Comparison of ENCODE assay signal across 1 cellular context in the genomic region with DNA sequence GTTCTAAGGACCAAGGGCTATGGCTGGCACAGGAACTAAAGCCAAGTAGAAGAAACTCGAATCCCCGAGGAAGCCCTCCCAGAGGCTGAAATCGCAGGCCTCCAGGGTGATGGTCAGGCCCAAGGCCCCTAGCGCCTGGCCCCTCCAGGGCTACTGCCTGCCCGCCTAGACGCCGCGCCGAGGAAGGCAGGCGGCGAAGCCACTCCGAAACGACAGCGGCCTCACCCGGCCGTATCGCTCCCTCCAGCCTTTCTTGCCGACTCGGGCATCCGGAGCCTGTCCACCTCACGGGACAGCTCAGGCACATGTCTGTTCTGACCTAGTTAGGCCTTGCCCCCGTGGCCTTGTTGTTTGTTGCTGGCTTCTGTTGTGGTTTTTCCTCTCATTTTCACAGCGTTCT.
TF ChIP-seq lines count a peak whose summit lies in the region.

No MANE protein-coding gene starts in this region.

TF ChIP-seq in H1, 55 proteins besides CTCF, POLR2A, EP300 and RAD21:
- TF ChIP-seq CBX8 (IDR thresholded peaks at IDR 0.05; ENCODE audit: borderline replicate concordance, low read depth, low read length) (no peak), SUZ12 (IDR thresholded peaks at IDR 0.05; ENCODE audit: low read length) (no peak), TBP (IDR thresholded peaks at IDR 0.05; ENCODE audit: low read depth, low read length) (no peak), KDM4A (IDR thresholded peaks at IDR 0.05; ENCODE audit: low read depth, low read length, severe bottlenecking) (no peak), ATF3 (IDR thresholded peaks at IDR 0.05; ENCODE audit: insufficient read depth, low read depth, low read length) (no peak), BRCA1 (IDR thresholded peaks at IDR 0.05; ENCODE audit: low read depth, low read length) (no peak), POLR2AphosphoS5 (IDR thresholded peaks at IDR 0.05; ENCODE audit: low read depth, low read length) (no peak), GTF2F1 (IDR thresholded peaks at IDR 0.05; ENCODE audit: borderline replicate concordance, low read depth, low read length) (no peak), CHD1 (IDR thresholded peaks at IDR 0.05; ENCODE audit: low read depth, low read length) (no peak), SIX5 (IDR thresholded peaks at IDR 0.05; ENCODE audit: low read depth, low read length) (no peak), SP4 (IDR thresholded peaks at IDR 0.05; ENCODE audit: low read length) (no peak), SRF (IDR thresholded peaks at IDR 0.05; ENCODE audit: low read depth, low read length) (no peak)
